ENCODE assay signal across 27 cellular contexts in genomic region chr14:92542766-92543554, GRCh38. TPM values are rescaled to one million over a fixed set of nuclear protein-coding genes. Genes with fewer than 3 reads are reported as not detected.
A peak's percentile ranks its signal among the peaks of the same experiment; 100 is the strongest.
DNase-seq lines count a peak whose midpoint lies in the region; ATAC-seq and TF ChIP-seq lines count a peak whose summit lies in the region.
"Had no signal": no experiment of that assay in that cellular context is flagged by ENCODE, and none has a peak within 500 bp of the region (broad histone marks: within the 10 kb centered on the region; RNA-seq: fewer than 3 reads in every experiment).

No MANE protein-coding gene starts in this region.

- H3K4me3 ChIP-seq in AG09309 (ENCODE audit: control insufficient read depth, low read depth, low read length) (no peak overlapping the region), Loucy (ENCODE audit: low read length, poor library complexity, severe bottlenecking) (peak overlapping the region; percentile 60), A673 (ENCODE audit: low read depth, low read length, poor library complexity, severe bottlenecking) (no peak overlapping the region), GM23248 (no peak overlapping the region)
- H3K4me3 ChIP-seq: HAP-1, K562, SJCRH30, skin epidermis, stomach, thyroid gland had no signal

- no peak overlapping the region for H3K4me3 Mint-ChIP-seq in activated naive CD8-positive, alpha-beta T cell treated with anti-CD3 and anti-CD28 coated beads for 36 hours
- no peak overlapping the region for H3K4me3 Mint-ChIP-seq in natural killer cell
- H3K4me3 Mint-ChIP-seq: activated CD4-positive, alpha-beta memory T cell treated with anti-CD3 and anti-CD28 coated beads, Interleukin-2, amount 10 ng/mL, durations not matched to agents 7 days and 5 days; brain had no signal

- H3K79me2 ChIP-seq in Loucy (ENCODE audit: insufficient read depth, low read length) (peaks cover 86% of the 10 kb centered on the region), GM23248 (ENCODE audit: insufficient read depth) (peaks cover 69% of the 10 kb centered on the region)

- H3K4me1 ChIP-seq in Loucy (ENCODE audit: insufficient read depth, low read length, poor library complexity, severe bottlenecking) (peaks cover 57% of the 10 kb centered on the region), A673 (ENCODE audit: insufficient read depth, low read length, poor library complexity, severe bottlenecking) (no peaks in the 10 kb centered on the region), GM23248 (ENCODE audit: insufficient read depth) (peaks cover 21% of the 10 kb centered on the region)
- H3K4me1 ChIP-seq: SJCRH30 had no signal

- ATAC-seq in natural killer cell = peak in 2 of 3 donors; percentile 6 to 17
- ATAC-seq: K562, left colon had no signal

- H3K36me3 ChIP-seq in Loucy (ENCODE audit: insufficient read depth, low read length) (no peaks in the 10 kb centered on the region), A673 (ENCODE audit: insufficient read depth, low read length, poor library complexity, severe bottlenecking) (no peaks in the 10 kb centered on the region), GM23248 (ENCODE audit: low read depth) (no peaks in the 10 kb centered on the region)
- H3K36me3 ChIP-seq: HAP-1, SJCRH30, stomach, thyroid gland had no signal

- H3K4me2 ChIP-seq in Loucy (ENCODE audit: low read depth, low read length, poor library complexity, severe bottlenecking) (peak overlapping the region; percentile 70), GM23248 (ENCODE audit: unreplicated experiment) (no peak overlapping the region)

- H3K27ac ChIP-seq in A673 (ENCODE audit: low read depth, low read length, poor library complexity, severe bottlenecking) (no peak overlapping the region), GM23248 (no peak overlapping the region)
- H3K27ac ChIP-seq: SJCRH30, thyroid gland had no signal

- H3K9me2 ChIP-seq in Loucy (replicated peaks; ENCODE audit: low read depth, low read length) (no peaks in the 10 kb centered on the region), GM23248 (ENCODE audit: insufficient read depth) (no peaks in the 10 kb centered on the region)

- H4K20me1 ChIP-seq in Loucy (ENCODE audit: insufficient read depth, low read length, poor library complexity, severe bottlenecking) (peaks cover 5% of the 10 kb centered on the region), GM23248 (ENCODE audit: insufficient read depth) (no peaks in the 10 kb centered on the region)

- TF ChIP-seq CTCF in AG09309 (IDR thresholded peaks at IDR 0.05; ENCODE audit: control insufficient read depth, insufficient read depth, low read depth, low read length, missing control alignments) = no peak
- TF ChIP-seq CTCF in Loucy (conservative IDR thresholded peaks at IDR 0.05; ENCODE audit: low read length) = no peak
- TF ChIP-seq CTCF in natural killer cell (IDR thresholded peaks at IDR 0.05) = no peak
- no peak for TF ChIP-seq CTCF in A673 (conservative IDR thresholded peaks at IDR 0.05; ENCODE audit: low read depth, low read length)

- 0 out of 2 replicates have a peak overlapping the region, but pooled peaks have one; percentile 19 for H2AFZ ChIP-seq in Loucy (ENCODE audit: low read length)
- no peak overlapping the region for H2AFZ ChIP-seq in GM23248

- 69% methylated on average over 8 of the region's 8 CpGs for WGBS in GM23248 (ENCODE audit: low coverage in 1 of 2, low lambda C conversion rate in 2 of 2, missing lambda C conversion rate in 2 of 2), 2 experiments

- no peaks in the 10 kb centered on the region for H3K27me3 Mint-ChIP-seq in activated naive CD8-positive, alpha-beta T cell treated with anti-CD3 and anti-CD28 coated beads for 36 hours
- H3K27me3 Mint-ChIP-seq in natural killer cell (ENCODE audit: low read depth in 2 of 2) = no peaks in the 10 kb centered on the region
- H3K27me3 Mint-ChIP-seq: brain had no signal

- POLR2A ChIA-PET in A673 (lab: Charles Lee; ENCODE audit: low non-redundant PET) = interaction anchor here (0.6 kb wide), 1 partner anchor 24 kb away, joined by 6 read pairs; no protein-coding TSS in a partner anchor

- in situ Hi-C loops in GM23248 (cut with MboI) = no loop called here

- H3K36me3 Mint-ChIP-seq in activated naive CD8-positive, alpha-beta T cell treated with anti-CD3 and anti-CD28 coated beads for 36 hours = peaks cover 32% of the 10 kb centered on the region
- H3K36me3 Mint-ChIP-seq in natural killer cell = no peaks in the 10 kb centered on the region
- H3K36me3 Mint-ChIP-seq: brain had no signal

- H3K9me3 ChIP-seq in Loucy (ENCODE audit: insufficient read depth, low read depth, low read length) (no peaks in the 10 kb centered on the region), A673 (ENCODE audit: low read depth, low read length, poor library complexity, severe bottlenecking) (no peaks in the 10 kb centered on the region), GM23248 (ENCODE audit: low read depth) (no peaks in the 10 kb centered on the region)
- H3K9me3 ChIP-seq: Caco-2, HAP-1, SJCRH30, stomach, thyroid gland had no signal

- H3K27me3 ChIP-seq in Loucy (ENCODE audit: insufficient read depth, low read length, poor library complexity, severe bottlenecking) = no peaks in the 10 kb centered on the region
- no peaks in the 10 kb centered on the region for H3K27me3 ChIP-seq in A673 (replicated peaks; ENCODE audit: insufficient read depth, low read depth, low read length, poor library complexity)
- H3K27me3 ChIP-seq in GM23248 (replicated peaks; ENCODE audit: insufficient read depth) = no peaks in the 10 kb centered on the region
- H3K27me3 ChIP-seq: SJCRH30, stomach, thyroid gland had no signal

- peaks cover 5% of the 10 kb centered on the region for H3K9me3 Mint-ChIP-seq in activated naive CD8-positive, alpha-beta T cell treated with anti-CD3 and anti-CD28 coated beads for 36 hours
- H3K9me3 Mint-ChIP-seq in natural killer cell = no peaks in the 10 kb centered on the region
- H3K9me3 Mint-ChIP-seq: activated CD4-positive, alpha-beta memory T cell treated with anti-CD3 and anti-CD28 coated beads, Interleukin-2, amount 10 ng/mL, durations not matched to agents 7 days and 5 days had no signal

- H3K4me1 Mint-ChIP-seq in activated naive CD8-positive, alpha-beta T cell treated with anti-CD3 and anti-CD28 coated beads for 36 hours = peaks cover 66% of the 10 kb centered on the region
- H3K4me1 Mint-ChIP-seq in natural killer cell = peaks cover 56 to 80% of the 10 kb centered on the region in 2 donors

- H3K27ac Mint-ChIP-seq in activated naive CD8-positive, alpha-beta T cell treated with anti-CD3 and anti-CD28 coated beads for 36 hours = peak overlapping the region; percentile 63
- peak overlapping the region; percentile 79 to 88 for H3K27ac Mint-ChIP-seq in natural killer cell
- H3K27ac Mint-ChIP-seq: activated CD4-positive, alpha-beta memory T cell treated with anti-CD3 and anti-CD28 coated beads, Interleukin-2, amount 10 ng/mL, durations not matched to agents 7 days and 5 days had no signal

- DNase-seq in AG09309 (ENCODE audit: low read depth) (peak; percentile 11), natural killer cell (no peak), A673 (ENCODE audit: low spot score) (no peak), GM23248 (no peak), DMS 273 (lab: John Stamatoyannopoulos, UW; ENCODE audit: unreplicated experiment) (no peak), NCI-H2196 treated with DMSO at 0.1 percent for 48 hours (lab: John Stamatoyannopoulos, UW; ENCODE audit: unreplicated experiment) (no peak)
- no peak for DNase-seq in activated naive CD8-positive, alpha-beta T cell treated with anti-CD3 and anti-CD28 coated beads for 36 hours
- DNase-seq: activated CD4-positive, alpha-beta memory T cell treated with anti-CD3 and anti-CD28 coated beads, Interleukin-2, amount 10 ng/mL, durations not matched to agents 7 days and 5 days; activated CD4-positive, alpha-beta T cell treated with anti-CD3 and anti-CD28 coated beads for 1 hour; activated gamma-delta T cell treated with Interleukin-2 at 50 U/mL for 16 hours; Caco-2; DMS79; GDM1; hippocampal formation; left colon; mammary epithelial cell; NCI-H1436; NCI-H526 treated with DMSO at 0.1 percent for 48 hours; SJCRH30; stomach; T-helper 1 cell; thyroid gland had no signal

- no peaks in the 10 kb centered on the region for H3F3A ChIP-seq in Loucy (ENCODE audit: low read depth)
- H3F3A ChIP-seq in GM23248 (ENCODE audit: insufficient read depth) = peaks cover 25% of the 10 kb centered on the region

- CTCF ChIA-PET in A673 (lab: Charles Lee) = no interaction called here

- BruUV-seq in A673 (replicated peaks; lab: Mats Ljungman, UMichigan) = no TSS peak

- intact Hi-C loops in natural killer cell (cut with micrococcal nuclease) (no loop called here), A673 (cut with micrococcal nuclease; ENCODE audit: unreplicated experiment) (no loop called here)

- H3K9ac ChIP-seq in Loucy (ENCODE audit: low read depth, low read length, poor library complexity, severe bottlenecking) = peak overlapping the region; percentile 7
- H3K9ac ChIP-seq in GM23248 = no peak overlapping the region

RNA-seq across cellular contexts. Expression of gene RIN3, which starts 29.4 kb away (rescaled TPM):
- 10 to 100 TPM; 59.2 to 59.6 TPM for total RNA-seq in activated naive CD8-positive, alpha-beta T cell treated with anti-CD3 and anti-CD28 coated beads for 36 hours
- total RNA-seq in natural killer cell (100 to 1,000 TPM; 248 to 289 (median 282) TPM), A673 (2021) (2.4 and 2.5 TPM in 2 replicates)
- 1.8 and 3.8 TPM in 2 replicates for total RNA-seq in GM23248 (2014; rRNA removed; shearing (Covaris generic))
- 7.0 and 7.7 TPM in 2 replicates for polyA plus RNA-seq in GM23248 (2016; fragmentation: Nextera tagmentation; extraction: Ambion mirVana)
- total RNA-seq: SJCRH30 had no signal

Comparison
In these comparisons a context has a peak if more than half of its experiments do, and no peak if none do; other contexts are left out.
1. RNA of gene RIN3, which starts 29.4 kb away (total RNA-seq): 248 to 289 TPM in natural killer cell and 59.2 to 59.6 TPM in activated naive CD8-positive, alpha-beta T cell treated with anti-CD3 and anti-CD28 coated beads for 36 hours; 2.4 to 2.5 TPM in A673 and 1.8 to 3.8 TPM in GM23248; every median in the first group is over 10 times any median in the second.